In genomic region chr19:4378886-4379285, GRCh38 we compare ENCODE assay signal across 2 cellular contexts.
TF ChIP-seq lines count a peak whose summit lies in the region.

No MANE protein-coding gene starts in this region.

TF ChIP-seq in liver, 16 proteins besides CTCF, POLR2A, EP300 and RAD21:
- TF ChIP-seq YY1 (IDR thresholded peaks at IDR 0.05): no peak
- no peak for TF ChIP-seq JUND (IDR thresholded peaks at IDR 0.05)
- no peak for TF ChIP-seq FOXA2 (IDR thresholded peaks at IDR 0.05)
- no peak for TF ChIP-seq GABPA (IDR thresholded peaks at IDR 0.05 in 1 of 2, conservative IDR thresholded peaks at IDR 0.05 in 1 of 2)
- TF ChIP-seq MAX (IDR thresholded peaks at IDR 0.05): no peak
- TF ChIP-seq FOXA1 (IDR thresholded peaks at IDR 0.05): no peak
- no peak for TF ChIP-seq ATF3 (IDR thresholded peaks at IDR 0.05)
- TF ChIP-seq HNF4A (conservative IDR thresholded peaks at IDR 0.05): no peak
- TF ChIP-seq ZBTB33 (IDR thresholded peaks at IDR 0.05): no peak
- TF ChIP-seq NR2F2 (IDR thresholded peaks at IDR 0.05): no peak
- no peak for TF ChIP-seq TAF1 (conservative IDR thresholded peaks at IDR 0.05)
- TF ChIP-seq REST (IDR thresholded peaks at IDR 0.05): no peak
- no peak for TF ChIP-seq EGR1 (IDR thresholded peaks at IDR 0.05; ENCODE audit: low read depth in 2 of 2)
- TF ChIP-seq RXRA (IDR thresholded peaks at IDR 0.05): no peak
- TF ChIP-seq SP1 (IDR thresholded peaks at IDR 0.05): no peak
- TF ChIP-seq HNF4G (IDR thresholded peaks at IDR 0.05): no peak

TF ChIP-seq in HepG2, 621 proteins besides CTCF, POLR2A, EP300 and RAD21:
- TF ChIP-seq BCL6 (CRISPR knock-in tag; IDR thresholded peaks at IDR 0.05) (no peak), ZNF784 (CRISPR knock-in tag; IDR thresholded peaks at IDR 0.05; ENCODE audit: borderline replicate concordance) (no peak), ZNF205 (CRISPR knock-in tag; IDR thresholded peaks at IDR 0.05) (no peak), ZNF382 (CRISPR knock-in tag; IDR thresholded peaks at IDR 0.05; ENCODE audit: borderline replicate concordance) (no peak), NFKBIZ (CRISPR knock-in tag; IDR thresholded peaks at IDR 0.05) (no peak), SP5 (CRISPR knock-in tag; IDR thresholded peaks at IDR 0.05; ENCODE audit: borderline replicate concordance, low read depth) (no peak), GLMP (CRISPR knock-in tag; IDR thresholded peaks at IDR 0.05; ENCODE audit: borderline replicate concordance) (no peak), FOXA1 (IDR thresholded peaks at IDR 0.05) (no peak), FOXA1 (CRISPR knock-in tag; IDR thresholded peaks at IDR 0.05) (no peak), KDM3A (CRISPR knock-in tag; IDR thresholded peaks at IDR 0.05; ENCODE audit: low read depth) (no peak), GTF2F1 (IDR thresholded peaks at IDR 0.05; ENCODE audit: low read length) (no peak), KLF9 (CRISPR knock-in tag; IDR thresholded peaks at IDR 0.05; ENCODE audit: low read depth) (no peak), ZNF780A (CRISPR knock-in tag; IDR thresholded peaks at IDR 0.05) (no peak), ARNT (IDR thresholded peaks at IDR 0.05) (no peak), ATAD3A (CRISPR knock-in tag; IDR thresholded peaks at IDR 0.05) (no peak), USF2 (IDR thresholded peaks at IDR 0.05; ENCODE audit: low read depth, low read length) (no peak), USF2 (CRISPR knock-in tag; IDR thresholded peaks at IDR 0.05; ENCODE audit: borderline replicate concordance) (no peak), ZKSCAN1 (IDR thresholded peaks at IDR 0.05; ENCODE audit: low read length) (no peak), ZMAT5 (CRISPR knock-in tag; IDR thresholded peaks at IDR 0.05; ENCODE audit: borderline replicate concordance, low read depth) (no peak), SMARCC2 (IDR thresholded peaks at IDR 0.05) (no peak)
